In genomic region chr16:88973415-88974050, GRCh38 we compare ENCODE assay signal across 22 cellular contexts. TPM values are rescaled to one million over a fixed set of nuclear protein-coding genes. Genes with fewer than 3 reads are reported as not detected.
DNase-seq lines count a peak whose midpoint lies in the region; ATAC-seq and TF ChIP-seq lines count a peak whose summit lies in the region.
"Had no signal": no experiment of that assay in that cellular context is flagged by ENCODE, and none has a peak within 500 bp of the region (broad histone marks: within the 10 kb centered on the region; RNA-seq: fewer than 3 reads in every experiment).

No MANE protein-coding gene starts in this region.

- H3K9ac ChIP-seq in BLaER1 (peak overlapping the region; percentile 94; the same call in 1 of the 2 replicates), NT2/D1 (ENCODE audit: insufficient read length, low read depth) (peak overlapping the region; percentile 61)

- H3K9me3 ChIP-seq in BLaER1 = no peaks in the 10 kb centered on the region
- no peaks in the 10 kb centered on the region for H3K9me3 ChIP-seq in NT2/D1 (ENCODE audit: insufficient read depth, low read length)

- no peaks in the 10 kb centered on the region for H3K27me3 ChIP-seq in BLaER1
- no peaks in the 10 kb centered on the region for H3K27me3 ChIP-seq in NT2/D1 (ENCODE audit: insufficient read depth, insufficient read length)

- peaks cover 97% of the 10 kb centered on the region for H3K4me1 ChIP-seq in BLaER1
- H3K4me1 ChIP-seq in NT2/D1 (ENCODE audit: insufficient read depth, insufficient read length) = peaks cover 26% of the 10 kb centered on the region

- H3K27ac Mint-ChIP-seq in memory B cell = peak overlapping the region; percentile 78
- H3K27ac Mint-ChIP-seq: GM23338, T-cell had no signal

- ATAC-seq in memory B cell (ENCODE audit: low read depth) (no peak), HG02970 (IDR thresholded peaks at IDR 0.05; ENCODE audit: low FRiP score, unreplicated experiment) (no peak), left colon (no peak), GM18907 (IDR thresholded peaks at IDR 0.05; ENCODE audit: unreplicated experiment) (no peak)
- ATAC-seq: T-cell had no signal

- H3K27ac ChIP-seq in BLaER1 = peak overlapping the region; percentile 16; the same call in 1 of the 2 replicates
- H3K27ac ChIP-seq: SK-N-MC had no signal

- intact Hi-C loops in left colon (cut with DNase I, micrococcal nuclease) = no loop called here

- H3K36me3 ChIP-seq in BLaER1 (peaks cover 36% of the 10 kb centered on the region; the same call in 1 of the 2 replicates), NT2/D1 (ENCODE audit: insufficient read depth, insufficient read length, low read length) (no peaks in the 10 kb centered on the region)

- H3K4me1 Mint-ChIP-seq in memory B cell = peaks cover 56% of the 10 kb centered on the region
- H3K4me1 Mint-ChIP-seq: GM23338 had no signal

- peaks cover 69% of the 10 kb centered on the region for H4K20me1 ChIP-seq in BLaER1

- no peaks in the 10 kb centered on the region for H3K27me3 Mint-ChIP-seq in memory B cell

- H3K4me2 ChIP-seq in BLaER1 = peak overlapping the region; percentile 98
- H3K4me2 ChIP-seq: GM23338 had no signal

- no peak for TF ChIP-seq CTCF in GM12864 (IDR thresholded peaks at IDR 0.05; ENCODE audit: low read depth, low read length, missing control alignments)

- H3K4me3 ChIP-seq in BLaER1 (peak overlapping the region; percentile 78; the same call in 1 of the 2 replicates), GM12864 (ENCODE audit: low read depth, low read length) (peak overlapping the region; percentile 69), NT2/D1 (ENCODE audit: insufficient read length, low read depth) (no peak overlapping the region)
- H3K4me3 ChIP-seq: GM23338, SK-N-MC had no signal

- H3K36me3 Mint-ChIP-seq in memory B cell = no peaks in the 10 kb centered on the region
- H3K36me3 Mint-ChIP-seq: T-cell had no signal

- DNase-seq in GM12864 (ENCODE audit: low read depth) (no peak), NT2/D1 (ENCODE audit: low read depth, low spot score) (no peak), memory B cell (ENCODE audit: low spot score in 2 of 2) (no peak), UCSD-AML1 (lab: John Stamatoyannopoulos, UW; ENCODE audit: unreplicated experiment) (no peak), left colon (no peak)
- DNase-seq: C1 segment of cervical spinal cord, DMS79, KG1, NCI-H1048, NCI-H1436, NCI-H1930, NCI-H226, NCI-H524, NCI-H82, SHP77, T-cell had no signal

- no peaks in the 10 kb centered on the region for H3K9me3 Mint-ChIP-seq in memory B cell
- H3K9me3 Mint-ChIP-seq: T-cell had no signal

- peak overlapping the region; percentile 96 for H3K4me3 Mint-ChIP-seq in memory B cell
- H3K4me3 Mint-ChIP-seq: GM23338, T-cell had no signal

RNA-seq across cellular contexts. Expression of gene CBFA2T3, which starts 3.5 kb away (rescaled TPM):
- total RNA-seq in left colon = 10 to 100 TPM; 10.5 to 15.7 TPM
- total RNA-seq: M059J had no signal
